18 cellular contexts compared by ENCODE assay signal in genomic region chr14:90656986-90657385, GRCh38.
DNase-seq lines count a peak whose midpoint lies in the region; ATAC-seq and TF ChIP-seq lines count a peak whose summit lies in the region.
"Had no signal": no experiment of that assay in that cellular context is flagged by ENCODE, and none has a peak within 500 bp of the region (broad histone marks: within the 10 kb centered on the region; RNA-seq: fewer than 3 reads in every experiment).

No MANE protein-coding gene starts in this region.

- H2AK9ac ChIP-seq in IMR-90 (replicated peaks; ENCODE audit: low read depth, low read length, poor library complexity) = peak overlapping the region; percentile 17

- in situ Hi-C loops in IMR-90 (cut with MboI; ENCODE audit: low sequenced_read_pairs) = no loop called here

- 82% methylated on average over 6 of the region's 13 CpGs; no CpG with 5 or more reads in 1 of the 2 experiments for WGBS in IMR-90 (ENCODE audit: extremely low coverage in 2 of 2, insufficient read length in 1 of 2), 2 experiments
- WGBS in gastroesophageal sphincter (ENCODE audit: low coverage in 1 of 2), 2 donors = 33% methylated on average over 1 of the region's 13 CpGs; no CpG with 5 or more reads in 1 of the 2 donors
- 82 to 89% (median 85%) methylated on average over 13 of the region's 13 CpGs for WGBS in stomach, 5 donors

- peaks cover 14% of the 10 kb centered on the region for H3K9me1 ChIP-seq in IMR-90 (ENCODE audit: insufficient read depth, low read length)

- H3K9ac ChIP-seq in IMR-90 (ENCODE audit: low read depth, low read length) = no peak overlapping the region
- H3K9ac ChIP-seq: BLaER1 treated with 17β-estradiol and CSF1 and Interleukin-3, amounts not matched to agents 10 nM and 100 nM had no signal

- BruUV-seq in IMR-90 (replicated peaks; lab: Mats Ljungman, UMichigan) = no TSS peak

- no peak overlapping the region for H3K4me2 ChIP-seq in IMR-90 (ENCODE audit: low read depth, low read length)
- H3K4me2 ChIP-seq: GM23338 had no signal

- TF ChIP-seq POLR2A in IMR-90 (IDR thresholded peaks at IDR 0.05; ENCODE audit: low read depth, low read length) = no peak
- TF ChIP-seq POLR2A in gastroesophageal sphincter (IDR thresholded peaks at IDR 0.05) = no peak
- no peak for TF ChIP-seq POLR2A in stomach (IDR thresholded peaks at IDR 0.05)

- TF ChIP-seq EP300 in gastroesophageal sphincter (IDR thresholded peaks at IDR 0.05) (no peak), stomach (IDR thresholded peaks at IDR 0.05) (no peak)

- H4K91ac ChIP-seq in IMR-90 (ENCODE audit: insufficient read depth, low read depth, low read length) = no peak overlapping the region

- intact Hi-C loops in IMR-90 (cut with micrococcal nuclease) = no loop called here
- intact Hi-C loops in posterior cingulate gyrus (cut with DNase I) = no loop called here
- intact Hi-C loops in stomach (cut with DNase I; ENCODE audit: low total_unique reads) = no loop called here

- no peak overlapping the region for H4K8ac ChIP-seq in IMR-90 (ENCODE audit: low read depth in 2 of 2, low read length in 2 of 2)

- H2AFZ ChIP-seq in IMR-90 (replicated peaks; ENCODE audit: low read length, poor library complexity) = no peak overlapping the region
- H2AFZ ChIP-seq: GM23338 had no signal

- no peak overlapping the region for H2AK5ac ChIP-seq in IMR-90 (ENCODE audit: low read depth, low read length)

- H3K18ac ChIP-seq in IMR-90 (ENCODE audit: low read depth, low read length) = no peak overlapping the region

- POLR2A ChIA-PET in IMR-90 (lab: Charles Lee; ENCODE audit: unreplicated experiment) = no interaction called here

- dilution Hi-C loops in IMR-90 (cut with HindIII; ENCODE audit: low sequenced_read_pairs, unreplicated experiment) = no loop called here

- no peak overlapping the region for H2BK15ac ChIP-seq in IMR-90 (ENCODE audit: low read depth, low read length)

- H3K36me3 ChIP-seq in IMR-90 (ENCODE audit: control insufficient read depth, insufficient read depth, low read length) (peaks cover 5% of the 10 kb centered on the region; the same call in 1 of the 2 replicates), gastroesophageal sphincter (peaks cover 0 to 32% of the 10 kb centered on the region in 2 donors), right atrium auricular region (peaks cover 18% of the 10 kb centered on the region), stomach (peaks cover 4 to 49% (median 34%) of the 10 kb centered on the region in 4 donors)

- H4K5ac ChIP-seq in IMR-90 (ENCODE audit: low read depth, low read length) = no peak overlapping the region

- ATAC-seq in IMR-90 (ENCODE audit: low read depth) = no peak
- ATAC-seq in gastroesophageal sphincter = peak; percentile 27
- no peak for ATAC-seq in foreskin keratinocyte
- no peak for ATAC-seq in HG03439 (IDR thresholded peaks at IDR 0.05; ENCODE audit: unreplicated experiment)
- ATAC-seq: GM23338, HCT116 had no signal

- H3K4me1 ChIP-seq in IMR-90 (ENCODE audit: control insufficient read depth, insufficient read depth, low read length) (peaks cover 12% of the 10 kb centered on the region), gastroesophageal sphincter (peaks cover 4 to 73% (median 12%) of the 10 kb centered on the region in 3 donors), right atrium auricular region (peaks cover 0 to 32% of the 10 kb centered on the region in 2 donors), foreskin keratinocyte (peaks cover 3% of the 10 kb centered on the region), stomach (peaks cover 0 to 38% (median 20%) of the 10 kb centered on the region in 4 donors)

- H3K27ac ChIP-seq in IMR-90 (ENCODE audit: insufficient read depth, low read length) (no peak overlapping the region), gastroesophageal sphincter (peak overlapping the region in 3 of 4 donors; percentile 35 to 69 (median 65)), right atrium auricular region (peak overlapping the region; percentile 40 to 65), foreskin keratinocyte (no peak overlapping the region), stomach (peak overlapping the region in 2 of 5 donors; percentile 4 to 45)

- DNase-seq in IMR-90 (no peak), right atrium auricular region (ENCODE audit: low spot score) (no peak), posterior cingulate gyrus (peak in 6 of 10 donors; percentile 61 to 93 (median 70)), foreskin keratinocyte (no peak), stomach (no peak), COLO668 (lab: John Stamatoyannopoulos, UW; ENCODE audit: unreplicated experiment) (no peak)
- DNase-seq: DMS 273 treated with DMSO at 0.1 percent for 48 hours, KBM-7, NCI-H1436 treated with DMSO at 0.1 percent for 48 hours, NCI-H2029 treated with DMSO at 0.1 percent for 48 hours, NCI-H510A, NCI-H774, RPMI8226 had no signal

- H4K20me1 ChIP-seq in IMR-90 (ENCODE audit: insufficient read depth, low read length) = no peaks in the 10 kb centered on the region
- H4K20me1 ChIP-seq: BLaER1 treated with 17β-estradiol and CSF1 and Interleukin-3, amounts not matched to agents 10 nM and 100 nM had no signal

- H3K9me3 ChIP-seq in IMR-90 (ENCODE audit: control insufficient read depth, insufficient read depth, low read length) (no peaks in the 10 kb centered on the region), gastroesophageal sphincter (no peaks in the 10 kb centered on the region), right atrium auricular region (no peaks in the 10 kb centered on the region), stomach (no peaks in the 10 kb centered on the region)
- H3K9me3 ChIP-seq: BLaER1 treated with 17β-estradiol and CSF1 and Interleukin-3, amounts not matched to agents 10 nM and 100 nM had no signal

- TF ChIP-seq RAD21 in IMR-90 (IDR thresholded peaks at IDR 0.05; ENCODE audit: low read length) = no peak

- no peaks in the 10 kb centered on the region for H3K79me1 ChIP-seq in IMR-90 (ENCODE audit: low read depth in 1 of 2, low read length in 2 of 2)

- H3K56ac ChIP-seq in IMR-90 (ENCODE audit: extremely low read depth, insufficient read depth, low read length) = no peak overlapping the region

- H3K4me3 ChIP-seq in IMR-90 (ENCODE audit: insufficient read depth, low read depth, low read length) (no peak overlapping the region), gastroesophageal sphincter (no peak overlapping the region), right atrium auricular region (no peak overlapping the region), stomach (no peak overlapping the region)
- H3K4me3 ChIP-seq: BLaER1 treated with 17β-estradiol and CSF1 and Interleukin-3, amounts not matched to agents 10 nM and 100 nM; GM23338 had no signal

- no peak overlapping the region for H3K23ac ChIP-seq in IMR-90 (ENCODE audit: low read depth, low read length)

- CTCF ChIA-PET in IMR-90 (lab: Yijun Ruan, JAX) = no interaction called here

- TF ChIP-seq CTCF in IMR-90 (conservative IDR thresholded peaks at IDR 0.05; ENCODE audit: low read depth, low read length) (no peak), gastroesophageal sphincter (IDR thresholded peaks at IDR 0.05) (no peak), right atrium auricular region (IDR thresholded peaks at IDR 0.05) (no peak), foreskin keratinocyte (conservative IDR thresholded peaks at IDR 0.05) (no peak), stomach (IDR thresholded peaks at IDR 0.05) (no peak)

- H3K14ac ChIP-seq in IMR-90 (replicated peaks; ENCODE audit: low read depth, low read length) = no peak overlapping the region

- H2BK120ac ChIP-seq in IMR-90 (ENCODE audit: low read depth, low read length) = no peak overlapping the region

- H3K4ac ChIP-seq in IMR-90 (ENCODE audit: low read depth, low read length) = no peak overlapping the region

- no peaks in the 10 kb centered on the region for H3K27me3 ChIP-seq in IMR-90 (ENCODE audit: control insufficient read depth, insufficient read depth, low read length)
- H3K27me3 ChIP-seq in gastroesophageal sphincter = no peaks in the 10 kb centered on the region
- H3K27me3 ChIP-seq in right atrium auricular region = no peaks in the 10 kb centered on the region
- H3K27me3 ChIP-seq in foreskin keratinocyte = no peaks in the 10 kb centered on the region
- no peaks in the 10 kb centered on the region for H3K27me3 ChIP-seq in stomach
- H3K27me3 ChIP-seq: BLaER1 treated with 17β-estradiol and CSF1 and Interleukin-3, amounts not matched to agents 10 nM and 100 nM had no signal

- no peak overlapping the region for H2BK20ac ChIP-seq in IMR-90 (ENCODE audit: low read depth, low read length)

- H2BK5ac ChIP-seq in IMR-90 (ENCODE audit: low read depth, low read length, poor library complexity, severe bottlenecking) = no peak overlapping the region

TF ChIP-seq in IMR-90, 13 proteins besides CTCF, POLR2A, EP300 and RAD21:
- TF ChIP-seq CEBPB (IDR thresholded peaks at IDR 0.05; ENCODE audit: low read depth, low read length) (no peak), RFX5 (IDR thresholded peaks at IDR 0.05; ENCODE audit: low read depth, low read length) (no peak), SMC3 (IDR thresholded peaks at IDR 0.05; ENCODE audit: low read depth, low read length) (no peak), NFE2L2 (IDR thresholded peaks at IDR 0.05; ENCODE audit: low read depth, low read length) (no peak)

Comparison
In these comparisons a context has a peak if more than half of its experiments do, and no peak if none do; other contexts are left out.
1. DNase-seq: peak in posterior cingulate gyrus (6 of 10); none in IMR-90 (single experiment), right atrium auricular region (single experiment), foreskin keratinocyte (0 of 2), stomach (single experiment) and COLO668 (single experiment).
2. H3K27ac ChIP-seq: peak in gastroesophageal sphincter (3 of 4) and right atrium auricular region (2 of 2); none in IMR-90 (single experiment) and foreskin keratinocyte (single experiment).